Comparison of ENCODE assay signal across 37 cellular contexts in the genomic region with DNA sequence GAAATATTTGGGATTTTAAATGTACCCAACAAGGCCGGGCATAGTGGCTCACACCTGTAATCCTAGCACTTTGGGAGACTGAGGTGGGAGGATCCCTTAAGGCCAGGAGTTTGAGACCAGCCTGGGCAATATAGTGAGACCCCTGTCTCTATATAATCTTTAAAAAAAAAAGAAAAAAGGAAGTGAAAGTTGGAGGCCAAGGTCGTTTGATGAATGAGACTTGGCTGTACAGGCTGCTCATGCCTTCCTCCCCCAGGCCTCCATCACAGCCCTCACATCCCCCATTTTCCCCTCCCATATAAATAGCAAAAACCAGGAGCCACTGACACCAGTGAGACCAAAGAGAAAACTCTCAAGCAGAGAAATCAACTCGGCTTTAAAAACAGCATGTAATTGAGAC. TPM values are rescaled to one million over a fixed set of nuclear protein-coding genes. Genes with fewer than 3 reads are reported as not detected.
"Had no signal": no experiment of that assay in that cellular context is flagged by ENCODE, and none has a peak within 500 bp of the region (broad histone marks: within the 10 kb centered on the region; RNA-seq: fewer than 3 reads in every experiment).

No MANE protein-coding gene starts in this region.

- H3K9me3 ChIP-seq: breast epithelium, neutrophil, pancreas, prostate gland, thyroid gland, upper lobe of right lung had no signal

- H3K4me1 Mint-ChIP-seq: nephron progenitor cell had no signal

- H3K27ac Mint-ChIP-seq: activated B cell treated with CpG ODN at 0.5 μM for 24 hours; activated CD8-positive, alpha-beta memory T cell treated with anti-CD3 and anti-CD28 coated beads, Interleukin-2, amount 10 ng/mL, durations not matched to agents 7 days and 5 days; activated naive CD4-positive, alpha-beta T cell treated with anti-CD3 and anti-CD28 coated beads, Interleukin-2, amount 50 U/mL, for 72 hours; activated T-cell treated with anti-CD3 and anti-CD28 coated beads, Interleukin-2, amount 50 U/mL, for 72 hours; dendritic cell treated with granulocyte-macrophage colony-stimulating factor and Interleukin-4, amounts not matched to agents 40 ng/mL and 50 ng/mL, for 4 days; immature natural killer cell; mesothelial cell of epicardium; naive B cell; nephron progenitor cell; stimulated activated effector memory CD8-positive, alpha-beta T cell treated with anti-CD3 and anti-CD28 coated beads, Interleukin-12 subunit alpha, Interleukin-12 subunit beta, amount 100 ng/mL, for 72 hours; stimulated activated naive CD8-positive, alpha-beta T cell treated with anti-CD3 and anti-CD28 coated beads, Interleukin-15, Interleukin-2, amounts not matched to agents 100 ng/mL and 50 ng/mL, for 24 hours; T-helper 17 cell had no signal

- H3K4me3 Mint-ChIP-seq: activated B cell treated with CpG ODN at 0.5 μM for 24 hours; activated CD8-positive, alpha-beta memory T cell treated with anti-CD3 and anti-CD28 coated beads, Interleukin-2, amount 10 ng/mL, durations not matched to agents 7 days and 5 days; activated CD8-positive, alpha-beta T cell treated with anti-CD3 and anti-CD28 coated beads, Interleukin-2, amount 10 ng/mL, durations not matched to agents 7 days and 5 days; activated T-cell treated with anti-CD3 and anti-CD28 coated beads, Interleukin-2, amount 50 U/mL, for 72 hours; dendritic cell treated with granulocyte-macrophage colony-stimulating factor and Interleukin-4, amounts not matched to agents 40 ng/mL and 50 ng/mL, for 4 days; immature natural killer cell; mesothelial cell of epicardium; naive B cell; nephron progenitor cell; stimulated activated effector memory CD8-positive, alpha-beta T cell treated with anti-CD3 and anti-CD28 coated beads, Interleukin-12 subunit alpha, Interleukin-12 subunit beta, amount 100 ng/mL, for 72 hours; stimulated activated naive CD8-positive, alpha-beta T cell treated with anti-CD3 and anti-CD28 coated beads, Interleukin-15, Interleukin-2, amounts not matched to agents 100 ng/mL and 50 ng/mL, for 24 hours; T-helper 17 cell had no signal

- H3K4me1 ChIP-seq: foreskin keratinocyte had no signal

- H3K36me3 Mint-ChIP-seq: activated CD8-positive, alpha-beta memory T cell treated with anti-CD3 and anti-CD28 coated beads, Interleukin-2, amount 10 ng/mL, durations not matched to agents 7 days and 5 days; mesothelial cell of epicardium; stimulated activated effector memory CD8-positive, alpha-beta T cell treated with anti-CD3 and anti-CD28 coated beads, Interleukin-12 subunit alpha, Interleukin-12 subunit beta, amount 100 ng/mL, for 72 hours had no signal

- DNase-seq: activated B cell treated with CpG ODN at 0.5 μM for 24 hours; activated CD4-positive, alpha-beta T cell treated with anti-CD3 and anti-CD28 coated beads, Interleukin-2, amount 50 U/mL, for 1 hour; activated CD8-positive, alpha-beta T cell treated with anti-CD3 and anti-CD28 coated beads, Interleukin-2, amount 10 ng/mL, durations not matched to agents 7 days and 5 days; activated naive CD4-positive, alpha-beta T cell; activated T-cell treated with anti-CD3 and anti-CD28 coated beads for 4 hours; activated T-cell treated with anti-CD3 and anti-CD28 coated beads, Interleukin-2, amount 50 U/mL, for 72 hours; central memory CD4-positive, alpha-beta T cell; foreskin keratinocyte; heart left ventricle; hypothalamus; immature natural killer cell; kidney; left colon; mammary epithelial cell; naive B cell; nephron progenitor cell; pancreas; retina; stimulated activated CD4-positive, alpha-beta T cell treated with anti-CD3 and anti-CD28 coated beads, Interleukin-12 subunit alpha, Interleukin-12 subunit beta, amount 100 ng/mL, for 4 hours; stimulated activated CD4-positive, alpha-beta T cell treated with anti-CD3 and anti-CD28 coated beads, Interleukin-4, amount 100 ng/mL, for 1 hour; substantia nigra; T-helper 17 cell; thyroid gland; upper lobe of right lung had no signal

- H3K9me3 Mint-ChIP-seq: activated B cell treated with CpG ODN at 0.5 μM for 24 hours; activated naive CD4-positive, alpha-beta T cell treated with anti-CD3 and anti-CD28 coated beads, Interleukin-2, amount 50 U/mL, for 72 hours; stimulated activated effector memory CD8-positive, alpha-beta T cell treated with anti-CD3 and anti-CD28 coated beads, Interleukin-12 subunit alpha, Interleukin-12 subunit beta, amount 100 ng/mL, for 72 hours; stimulated activated naive CD8-positive, alpha-beta T cell treated with anti-CD3 and anti-CD28 coated beads, Interleukin-15, Interleukin-2, amounts not matched to agents 100 ng/mL and 50 ng/mL, for 24 hours had no signal

- H3K4me3 ChIP-seq: breast epithelium, esophagus muscularis mucosa, heart left ventricle, pancreas, prostate gland, skin epidermis, thyroid gland, upper lobe of right lung had no signal

- H3K36me3 ChIP-seq: breast epithelium, esophagus muscularis mucosa, heart left ventricle, neutrophil, pancreas, prostate gland, thyroid gland, upper lobe of right lung had no signal

- H3K27ac ChIP-seq: breast epithelium, esophagus muscularis mucosa, foreskin keratinocyte, heart left ventricle, neutrophil, pancreas, prostate gland, skin epidermis, thyroid gland, upper lobe of right lung had no signal

RNA-seq across cellular contexts. Expression of gene CA7, which starts 3.3 kb away (rescaled TPM):
- total RNA-seq: activated B cell treated with CpG ODN at 0.5 μM for 24 hours; activated CD8-positive, alpha-beta memory T cell treated with anti-CD3 and anti-CD28 coated beads, Interleukin-2, amount 10 ng/mL, durations not matched to agents 7 days and 5 days; activated CD8-positive, alpha-beta T cell treated with anti-CD3 and anti-CD28 coated beads, Interleukin-2, amount 10 ng/mL, durations not matched to agents 7 days and 5 days; activated naive CD4-positive, alpha-beta T cell treated with anti-CD3 and anti-CD28 coated beads, Interleukin-2, amount 50 U/mL, for 72 hours; activated T-cell treated with anti-CD3 and anti-CD28 coated beads, Interleukin-2, amount 50 U/mL, for 72 hours; foreskin keratinocyte; heart left ventricle; kidney; liver; mammary epithelial cell; mesothelial cell of epicardium; pancreas; sciatic nerve; T-helper 17 cell; upper lobe of right lung had no signal
- polyA plus RNA-seq: foreskin keratinocyte, heart left ventricle, liver, mammary epithelial cell, pancreas had no signal

RNA-seq across cellular contexts. Expression of gene TERB1, which starts 39.5 kb away (rescaled TPM):
- total RNA-seq: activated B cell treated with CpG ODN at 0.5 μM for 24 hours; activated CD8-positive, alpha-beta T cell treated with anti-CD3 and anti-CD28 coated beads, Interleukin-2, amount 10 ng/mL, durations not matched to agents 7 days and 5 days; activated naive CD4-positive, alpha-beta T cell treated with anti-CD3 and anti-CD28 coated beads, Interleukin-2, amount 50 U/mL, for 72 hours; esophagus muscularis mucosa; heart left ventricle; pancreas had no signal
- polyA plus RNA-seq: foreskin keratinocyte, heart left ventricle, pancreas had no signal
